In genomic region chr2:20640411-20641122, GRCh38 we compare ENCODE assay signal across 19 cellular contexts. TPM values are rescaled to one million over a fixed set of nuclear protein-coding genes. Genes with fewer than 3 reads are reported as not detected.
A peak's percentile ranks its signal among the peaks of the same experiment; 100 is the strongest.
DNase-seq lines count a peak whose midpoint lies in the region; ATAC-seq and TF ChIP-seq lines count a peak whose summit lies in the region.
"Had no signal": no experiment of that assay in that cellular context is flagged by ENCODE, and none has a peak within 500 bp of the region (broad histone marks: within the 10 kb centered on the region; RNA-seq: fewer than 3 reads in every experiment).

No MANE protein-coding gene starts in this region.

- H3K9me3 ChIP-seq in right cardiac atrium (ENCODE audit: control insufficient read depth, low read length) (no peaks in the 10 kb centered on the region), MM.1S (replicated peaks; ENCODE audit: insufficient read depth, low read length) (no peaks in the 10 kb centered on the region)
- H3K9me3 ChIP-seq: spleen, upper lobe of right lung had no signal

- H3K27ac ChIP-seq in right cardiac atrium (ENCODE audit: low read length) (no peak overlapping the region), MM.1S (ENCODE audit: low read length) (no peak overlapping the region)
- H3K27ac ChIP-seq: spleen, upper lobe of right lung had no signal

- H2AFZ ChIP-seq in MM.1S (ENCODE audit: low read length) = no peak overlapping the region

- CTCF ChIA-PET in Calu3 (lab: Charles Lee) = interaction anchor here (2.9 kb wide), 1 partner anchor 229 kb away, joined by 25 read pairs; no protein-coding TSS in a partner anchor

- no peaks in the 10 kb centered on the region for H3K9me2 ChIP-seq in MM.1S (replicated peaks; ENCODE audit: insufficient read depth, low read length)

- no peak overlapping the region for H3K4me3 Mint-ChIP-seq in stimulated activated effector memory CD8-positive, alpha-beta T cell treated with anti-CD3 and anti-CD28 coated beads, Interleukin-12 subunit alpha, Interleukin-12 subunit beta, amount 100 ng/mL, for 72 hours
- no peak overlapping the region for H3K4me3 Mint-ChIP-seq in Calu3 (ENCODE audit: low read depth, unreplicated experiment)
- H3K4me3 Mint-ChIP-seq: CD8-positive, alpha-beta T cell; immature natural killer cell; memory B cell; natural killer cell; T-cell had no signal

- H3F3A ChIP-seq in MM.1S (ENCODE audit: insufficient read depth, low read length) = no peaks in the 10 kb centered on the region

- 64% methylated on average over 14 of the region's 14 CpGs for WGBS in right cardiac atrium

- no peaks in the 10 kb centered on the region for H3K36me3 ChIP-seq in MM.1S (replicated peaks; ENCODE audit: insufficient read depth, low read length)

- H3K4me2 ChIP-seq in MM.1S (ENCODE audit: low read depth, low read length) = no peak overlapping the region

- BruUV-seq in Calu3 (replicated peaks; lab: Mats Ljungman, UMichigan) = no TSS peak

- no peak overlapping the region for H3K4me3 ChIP-seq in right cardiac atrium (ENCODE audit: low read length)
- no peak overlapping the region for H3K4me3 ChIP-seq in MM.1S (ENCODE audit: low read length)
- H3K4me3 ChIP-seq: spleen, upper lobe of right lung had no signal

- TF ChIP-seq CTCF in GM10266 (IDR thresholded peaks at IDR 0.05; ENCODE audit: control insufficient read depth, insufficient read depth, low read depth, missing control alignments) (no peak), MM.1S (IDR thresholded peaks at IDR 0.05; ENCODE audit: low read length) (no peak), Calu3 (IDR thresholded peaks at IDR 0.05; ENCODE audit: unreplicated experiment) (no peak)

- H4K20me1 ChIP-seq in MM.1S (ENCODE audit: insufficient read depth, low read length) = no peaks in the 10 kb centered on the region

- H3K27me3 ChIP-seq in right cardiac atrium (ENCODE audit: control insufficient read depth, insufficient read depth) (no peaks in the 10 kb centered on the region), MM.1S (replicated peaks; ENCODE audit: insufficient read depth, low read length) (no peaks in the 10 kb centered on the region)
- H3K27me3 ChIP-seq: spleen, upper lobe of right lung had no signal

- H3K9me3 Mint-ChIP-seq in stimulated activated effector memory CD8-positive, alpha-beta T cell treated with anti-CD3 and anti-CD28 coated beads, Interleukin-12 subunit alpha, Interleukin-12 subunit beta, amount 100 ng/mL, for 72 hours = no peaks in the 10 kb centered on the region
- H3K9me3 Mint-ChIP-seq in Calu3 (ENCODE audit: low read depth, unreplicated experiment) = no peaks in the 10 kb centered on the region
- H3K9me3 Mint-ChIP-seq: CD8-positive, alpha-beta T cell; immature natural killer cell; memory B cell; natural killer cell; T-cell had no signal

- H3K27me3 Mint-ChIP-seq in Calu3 (ENCODE audit: unreplicated experiment) = no peaks in the 10 kb centered on the region
- H3K27me3 Mint-ChIP-seq: memory B cell, T-cell had no signal

- peaks cover 18% of the 10 kb centered on the region for H3K4me1 Mint-ChIP-seq in stimulated activated effector memory CD8-positive, alpha-beta T cell treated with anti-CD3 and anti-CD28 coated beads, Interleukin-12 subunit alpha, Interleukin-12 subunit beta, amount 100 ng/mL, for 72 hours
- H3K4me1 Mint-ChIP-seq in Calu3 (ENCODE audit: low read depth, unreplicated experiment) = peaks cover 18% of the 10 kb centered on the region

- H3K36me3 Mint-ChIP-seq in stimulated activated effector memory CD8-positive, alpha-beta T cell treated with anti-CD3 and anti-CD28 coated beads, Interleukin-12 subunit alpha, Interleukin-12 subunit beta, amount 100 ng/mL, for 72 hours = peaks cover 16% of the 10 kb centered on the region
- H3K36me3 Mint-ChIP-seq in Calu3 (ENCODE audit: insufficient read depth, unreplicated experiment) = peaks cover 20% of the 10 kb centered on the region

- intact Hi-C loops in right cardiac atrium (cut with DNase I) = loop anchor here in 1 of 4 donors (5.0 kb wide), 1 partner anchor 258 kb away; no protein-coding TSS in a partner anchor
- intact Hi-C loops in Calu3 (cut with micrococcal nuclease; ENCODE audit: unreplicated experiment) = no loop called here

- DNase-seq in DMS79 (lab: John Stamatoyannopoulos, UW) = peak; percentile 43
- peak; percentile 34 for DNase-seq in cerebellar cortex (ENCODE audit: low spot score)
- peak in 2 of 3 donors; percentile 74 to 83 for DNase-seq in right cardiac atrium
- DNase-seq in stimulated activated effector memory CD8-positive, alpha-beta T cell treated with anti-CD3 and anti-CD28 coated beads, Interleukin-12 subunit alpha, Interleukin-12 subunit beta, amount 100 ng/mL, for 72 hours (ENCODE audit: low spot score in 2 of 2) = no peak
- no peak for DNase-seq in GM10266 (ENCODE audit: extremely low spot score)
- DNase-seq in MM.1S = no peak
- no peak for DNase-seq in Calu3
- DNase-seq: CD8-positive, alpha-beta T cell; cortex of kidney; immature natural killer cell; natural killer cell; NCI-H1694; NCI-H510A treated with DMSO at 0.1 percent for 48 hours; SHP77; T-cell; upper lobe of right lung had no signal

- no peak overlapping the region for H3K9ac ChIP-seq in MM.1S (ENCODE audit: low read length)

- peak overlapping the region; percentile 48 for H3K27ac Mint-ChIP-seq in stimulated activated effector memory CD8-positive, alpha-beta T cell treated with anti-CD3 and anti-CD28 coated beads, Interleukin-12 subunit alpha, Interleukin-12 subunit beta, amount 100 ng/mL, for 72 hours
- no peak overlapping the region for H3K27ac Mint-ChIP-seq in Calu3 (ENCODE audit: unreplicated experiment)
- H3K27ac Mint-ChIP-seq: CD8-positive, alpha-beta T cell; memory B cell; natural killer cell; T-cell had no signal

- peaks cover 5% of the 10 kb centered on the region for H3K4me1 ChIP-seq in right cardiac atrium (ENCODE audit: control insufficient read depth, insufficient read depth, low read length)
- no peaks in the 10 kb centered on the region for H3K4me1 ChIP-seq in MM.1S (ENCODE audit: low read length)

- H3K79me2 ChIP-seq in MM.1S (ENCODE audit: low read length) = peaks cover 5% of the 10 kb centered on the region; the same call in 1 of the 2 replicates

- no peak for ATAC-seq in right cardiac atrium
- ATAC-seq in stimulated activated effector memory CD8-positive, alpha-beta T cell treated with anti-CD3 and anti-CD28 coated beads, Interleukin-12 subunit alpha, Interleukin-12 subunit beta, amount 100 ng/mL, for 72 hours = no peak
- no peak for ATAC-seq in GM21529 (IDR thresholded peaks at IDR 0.05; ENCODE audit: unreplicated experiment)
- ATAC-seq: CD8-positive, alpha-beta T cell; natural killer cell; T-cell; upper lobe of right lung had no signal

RNA-seq across cellular contexts. Expression of gene HS1BP3, which starts 10.3 kb away (rescaled TPM):
- 10 to 100 TPM; 21.8 to 26.4 (median 25.3) TPM for total RNA-seq in right cardiac atrium
- 29.8 TPM for polyA plus RNA-seq in right cardiac atrium
- 26.4 and 28.5 TPM in 2 replicates for total RNA-seq in Calu3 (2022)

RNA-seq across cellular contexts. Expression of gene GDF7, which starts 26.4 kb away (rescaled TPM):
- total RNA-seq in right cardiac atrium (under 1 TPM; 0.26 to 0.79 (median 0.60) TPM), Calu3 (2022) (not detected in 2 replicates)
- 0.25 TPM for polyA plus RNA-seq in right cardiac atrium
- polyA plus RNA-seq: immature natural killer cell had no signal

Comparison
In these comparisons a context has a peak if more than half of its experiments do, and no peak if none do; other contexts are left out.
1. DNase-seq: peak in DMS79 (single experiment), cerebellar cortex (single experiment) and right cardiac atrium (2 of 3); none in stimulated activated effector memory CD8-positive, alpha-beta T cell treated with anti-CD3 and anti-CD28 coated beads, Interleukin-12 subunit alpha, Interleukin-12 subunit beta, amount 100 ng/mL, for 72 hours (0 of 2), GM10266 (single experiment), MM.1S (single experiment) and Calu3 (single experiment).